ENCODE assay signal across 22 cellular contexts in the genomic region with DNA sequence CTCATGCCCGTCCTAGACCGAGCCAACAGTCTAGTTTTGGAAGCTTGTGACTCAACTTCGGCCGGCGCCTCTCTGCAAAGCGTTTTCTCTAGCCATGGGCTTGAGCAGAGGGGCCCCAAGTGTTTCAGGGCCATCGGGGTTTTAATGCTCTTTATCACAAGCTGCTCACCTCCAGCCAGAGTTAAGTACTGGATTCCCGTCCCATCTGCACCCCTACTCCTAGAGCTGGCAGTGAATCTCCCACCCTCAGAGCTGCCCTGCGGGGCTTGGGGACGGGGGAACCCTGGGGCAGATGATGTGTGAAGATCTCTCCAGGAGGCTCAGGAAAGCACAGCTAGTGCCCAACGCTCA. TPM values are rescaled to one million over a fixed set of nuclear protein-coding genes. Genes with fewer than 3 reads are reported as not detected.
DNase-seq lines count a peak whose midpoint lies in the region; ATAC-seq and TF ChIP-seq lines count a peak whose summit lies in the region.
"Had no signal": no experiment of that assay in that cellular context is flagged by ENCODE, and none has a peak within 500 bp of the region (broad histone marks: within the 10 kb centered on the region; RNA-seq: fewer than 3 reads in every experiment).

No MANE protein-coding gene starts in this region.

- intact Hi-C loops in activated CD4-positive, alpha-beta memory T cell treated with anti-CD3 and anti-CD28 coated beads for 36 hours (cut with micrococcal nuclease), result loop anchor here (2.0 to 5.0 kb wide), 4 partner anchors 41 to 136 kb away; no protein-coding TSS in a partner anchor

- H3K9ac ChIP-seq in neuronal stem cell (ENCODE audit: low read depth, low read length, poor library complexity), result no peak overlapping the region

- no peak overlapping the region for H2BK12ac ChIP-seq in neuronal stem cell (ENCODE audit: low read length)

- H4K91ac ChIP-seq in neuronal stem cell (ENCODE audit: low read depth, low read length, poor library complexity), result no peak overlapping the region

- H3K4me3 ChIP-seq in GM23338 (peak overlapping the region; percentile 57; the same call in 1 of the 2 replicates), neuronal stem cell (ENCODE audit: low read length in 2 of 2) (no peak overlapping the region)
- H3K4me3 ChIP-seq: ovary, PC-9 had no signal

- peaks cover 35% of the 10 kb centered on the region for H3K4me1 Mint-ChIP-seq in activated CD4-positive, alpha-beta memory T cell treated with anti-CD3 and anti-CD28 coated beads, Interleukin-2, amount 10 ng/mL, durations not matched to agents 7 days and 5 days
- peaks cover 34% of the 10 kb centered on the region for H3K4me1 Mint-ChIP-seq in activated CD4-positive, alpha-beta memory T cell treated with anti-CD3 and anti-CD28 coated beads for 36 hours (ENCODE audit: low read depth)
- H3K4me1 Mint-ChIP-seq in GM23338, result peaks cover 35% of the 10 kb centered on the region
- H3K4me1 Mint-ChIP-seq in central memory CD8-positive, alpha-beta T cell, result peaks cover 27% of the 10 kb centered on the region

- H2AK5ac ChIP-seq in neuronal stem cell (ENCODE audit: low read depth, low read length), result no peak overlapping the region

- no peak overlapping the region for H2BK5ac ChIP-seq in neuronal stem cell (ENCODE audit: low read length)

- H3K4ac ChIP-seq in neuronal stem cell (ENCODE audit: low read length), result no peak overlapping the region

- H3K79me2 ChIP-seq in GM23338 (replicated peaks; ENCODE audit: insufficient read depth), result no peaks in the 10 kb centered on the region

- H4K20me1 ChIP-seq in GM23338 (replicated peaks; ENCODE audit: insufficient read depth), result peaks cover 11% of the 10 kb centered on the region

- H4K8ac ChIP-seq in neuronal stem cell (ENCODE audit: low read depth, low read length), result no peak overlapping the region

- H3K4me3 Mint-ChIP-seq in activated CD4-positive, alpha-beta memory T cell treated with anti-CD3 and anti-CD28 coated beads, Interleukin-2, amount 10 ng/mL, durations not matched to agents 7 days and 5 days, result peak overlapping the region; percentile 67
- H3K4me3 Mint-ChIP-seq in activated CD4-positive, alpha-beta memory T cell treated with anti-CD3 and anti-CD28 coated beads for 36 hours, result no peak overlapping the region
- peak overlapping the region; percentile 27; the same call in 2 of the 3 replicates for H3K4me3 Mint-ChIP-seq in GM23338
- H3K4me3 Mint-ChIP-seq in central memory CD8-positive, alpha-beta T cell, result peak overlapping the region; percentile 37

- no peaks in the 10 kb centered on the region for H3K9me2 ChIP-seq in GM23338 (ENCODE audit: insufficient read depth)

- H3K36me3 Mint-ChIP-seq in activated CD4-positive, alpha-beta memory T cell treated with anti-CD3 and anti-CD28 coated beads, Interleukin-2, amount 10 ng/mL, durations not matched to agents 7 days and 5 days (ENCODE audit: low read depth), result peaks cover 3% of the 10 kb centered on the region
- H3K36me3 Mint-ChIP-seq in activated CD4-positive, alpha-beta memory T cell treated with anti-CD3 and anti-CD28 coated beads for 36 hours, result no peaks in the 10 kb centered on the region
- no peaks in the 10 kb centered on the region; the same call in 2 of the 3 replicates for H3K36me3 Mint-ChIP-seq in GM23338 (ENCODE audit: low read depth)
- no peaks in the 10 kb centered on the region for H3K36me3 Mint-ChIP-seq in central memory CD8-positive, alpha-beta T cell (ENCODE audit: insufficient read depth)

- CTCF ChIA-PET in activated CD4-positive, alpha-beta memory T cell treated with anti-CD3 and anti-CD28 coated beads, Interleukin-2, amount 10 ng/mL, durations not matched to agents 7 days and 5 days (lab: Charles Lee), result interaction anchor here (0.8 kb wide), 1 partner anchor 177 kb away, joined by 3 read pairs; no protein-coding TSS in a partner anchor
- CTCF ChIA-PET in activated CD4-positive, alpha-beta memory T cell treated with anti-CD3 and anti-CD28 coated beads for 36 hours (lab: Charles Lee), result interaction anchor here (1.1 to 3.9 kb wide), 3 partner anchors 9 to 136 kb away, joined by 3 to 17 read pairs (median 5); no protein-coding TSS in a partner anchor

- H2BK15ac ChIP-seq in neuronal stem cell (ENCODE audit: low read length), result no peak overlapping the region

- H2AFZ ChIP-seq in GM23338 (no peak overlapping the region), neuronal stem cell (ENCODE audit: low read length) (no peak overlapping the region)
- H2AFZ ChIP-seq: PC-9 had no signal

- DNase-seq in activated CD4-positive, alpha-beta memory T cell treated with anti-CD3 and anti-CD28 coated beads, Interleukin-2, amount 10 ng/mL, durations not matched to agents 7 days and 5 days, result no peak
- no peak for DNase-seq in activated CD4-positive, alpha-beta memory T cell treated with anti-CD3 and anti-CD28 coated beads for 36 hours
- DNase-seq in GM23338 (ENCODE audit: low spot score) (peak; percentile 2), neuronal stem cell (ENCODE audit: low spot score) (no peak), amniotic stem cell (lab: John Stamatoyannopoulos, UW) (no peak)
- no peak for DNase-seq in central memory CD8-positive, alpha-beta T cell (ENCODE audit: low spot score in 2 of 2)
- DNase-seq in stimulated activated naive CD4-positive, alpha-beta T cell treated with Interleukin-2 at 50 U/mL for 16 hours (lab: John Stamatoyannopoulos, UW), result no peak
- DNase-seq: lower lobe of right lung, NCI-H226, ovary, PC-9, SHP77 treated with DMSO at 0.1 percent for 48 hours had no signal

- peaks cover 16% of the 10 kb centered on the region for H3F3A ChIP-seq in GM23338 (replicated peaks; ENCODE audit: low read depth)

- H3K27me3 ChIP-seq in GM23338 (ENCODE audit: insufficient read depth) (peaks cover 98% of the 10 kb centered on the region), neuronal stem cell (ENCODE audit: control insufficient read depth in 3 of 3, insufficient read depth in 3 of 3, low read depth in 1 of 3, low read length in 3 of 3) (peaks cover 3 to 84% (median 52%) of the 10 kb centered on the region in 3 experiments)
- H3K27me3 ChIP-seq: ovary had no signal

- H3K4me1 ChIP-seq in GM23338 (ENCODE audit: insufficient read depth) (peaks cover 52% of the 10 kb centered on the region), neuronal stem cell (ENCODE audit: control insufficient read depth in 2 of 2, insufficient read depth in 1 of 2, low read depth in 1 of 2, low read length in 2 of 2) (peaks cover 0 to 17% of the 10 kb centered on the region in 2 donors)
- H3K4me1 ChIP-seq: breast epithelium had no signal

- no peak overlapping the region for H3K14ac ChIP-seq in neuronal stem cell (ENCODE audit: low read length)

- H3K9me3 Mint-ChIP-seq in activated CD4-positive, alpha-beta memory T cell treated with anti-CD3 and anti-CD28 coated beads, Interleukin-2, amount 10 ng/mL, durations not matched to agents 7 days and 5 days, result no peaks in the 10 kb centered on the region
- no peaks in the 10 kb centered on the region for H3K9me3 Mint-ChIP-seq in activated CD4-positive, alpha-beta memory T cell treated with anti-CD3 and anti-CD28 coated beads for 36 hours
- H3K9me3 Mint-ChIP-seq in GM23338, result peaks cover 8% of the 10 kb centered on the region; the same call in 2 of the 3 replicates
- no peaks in the 10 kb centered on the region for H3K9me3 Mint-ChIP-seq in central memory CD8-positive, alpha-beta T cell

- POLR2A ChIA-PET in activated CD4-positive, alpha-beta memory T cell treated with anti-CD3 and anti-CD28 coated beads, Interleukin-2, amount 10 ng/mL, durations not matched to agents 7 days and 5 days (lab: Charles Lee), result no interaction called here
- POLR2A ChIA-PET in activated CD4-positive, alpha-beta memory T cell treated with anti-CD3 and anti-CD28 coated beads for 36 hours (lab: Charles Lee), result no interaction called here

- peaks cover 2% of the 10 kb centered on the region for H3K79me1 ChIP-seq in neuronal stem cell (ENCODE audit: low read depth, low read length)

- H3K27me3 Mint-ChIP-seq in activated CD4-positive, alpha-beta memory T cell treated with anti-CD3 and anti-CD28 coated beads, Interleukin-2, amount 10 ng/mL, durations not matched to agents 7 days and 5 days, result peaks cover 88% of the 10 kb centered on the region
- peaks cover 83% of the 10 kb centered on the region for H3K27me3 Mint-ChIP-seq in activated CD4-positive, alpha-beta memory T cell treated with anti-CD3 and anti-CD28 coated beads for 36 hours
- peaks cover 94% of the 10 kb centered on the region for H3K27me3 Mint-ChIP-seq in GM23338 (ENCODE audit: insufficient read depth, low read depth, poor library complexity)
- H3K27me3 Mint-ChIP-seq in central memory CD8-positive, alpha-beta T cell, result peaks cover 82% of the 10 kb centered on the region

- no peak for ATAC-seq in GM23338
- ATAC-seq in central memory CD8-positive, alpha-beta T cell (replicated peaks; ENCODE audit: extremely low read depth, poor library complexity, severe bottlenecking), result no peak
- no peak for ATAC-seq in HG02759 (IDR thresholded peaks at IDR 0.05; ENCODE audit: unreplicated experiment)
- ATAC-seq: right cardiac atrium had no signal

- no peak overlapping the region for H2BK120ac ChIP-seq in neuronal stem cell (ENCODE audit: low read depth, low read length)

- H3K4me2 ChIP-seq in GM23338, result peak overlapping the region; percentile 79; the same call in 1 of the 2 replicates
- H3K4me2 ChIP-seq in neuronal stem cell (ENCODE audit: insufficient read depth, low read length, poor library complexity, severe bottlenecking), result no peak overlapping the region
- H3K4me2 ChIP-seq: PC-9 had no signal

- no peak overlapping the region for H3K27ac ChIP-seq in GM23338 (ENCODE audit: low read depth)
- H3K27ac ChIP-seq in neuronal stem cell (replicated peaks; ENCODE audit: low read length), result no peak overlapping the region
- H3K27ac ChIP-seq: breast epithelium, coronary artery, lower lobe of right lung, ovary, PC-9, thoracic aorta, VCaP had no signal

- no peak overlapping the region for H3K27ac Mint-ChIP-seq in activated CD4-positive, alpha-beta memory T cell treated with anti-CD3 and anti-CD28 coated beads, Interleukin-2, amount 10 ng/mL, durations not matched to agents 7 days and 5 days
- no peak overlapping the region for H3K27ac Mint-ChIP-seq in activated CD4-positive, alpha-beta memory T cell treated with anti-CD3 and anti-CD28 coated beads for 36 hours
- H3K27ac Mint-ChIP-seq in GM23338, result no peak overlapping the region
- H3K27ac Mint-ChIP-seq in central memory CD8-positive, alpha-beta T cell (ENCODE audit: low read depth), result no peak overlapping the region
- H3K27ac Mint-ChIP-seq: CD14-positive monocyte had no signal

- peak overlapping the region; percentile 6 for H3K18ac ChIP-seq in neuronal stem cell (ENCODE audit: low read length)

- no CpG with 5 or more reads among the region's 11 CpGs for WGBS in neuronal stem cell (ENCODE audit: extremely low coverage in 2 of 2, insufficient read length in 2 of 2, insufficient replicate concordance in 1 of 2), 2 donors

- H3K36me3 ChIP-seq in GM23338 (ENCODE audit: insufficient read depth), result no peaks in the 10 kb centered on the region; the same call in 1 of the 2 replicates
- H3K36me3 ChIP-seq in neuronal stem cell (replicated peaks in 1 of 2; ENCODE audit: control insufficient read depth in 2 of 2, insufficient read depth in 2 of 2, low read length in 2 of 2), result peaks cover 0 to 22% of the 10 kb centered on the region in 2 donors
- H3K36me3 ChIP-seq: breast epithelium, lower lobe of right lung, ovary, thoracic aorta had no signal

- H3K23ac ChIP-seq in neuronal stem cell (ENCODE audit: low read depth, low read length, poor library complexity), result no peak overlapping the region

- peaks cover 9 to 27% of the 10 kb centered on the region in 2 donors for H3K9me3 ChIP-seq in neuronal stem cell (replicated peaks in 1 of 2; ENCODE audit: control insufficient read depth in 2 of 2, insufficient read depth in 1 of 2, low read depth in 1 of 2, low read length in 2 of 2)
- H3K9me3 ChIP-seq: breast epithelium, lower lobe of right lung, ovary, thoracic aorta had no signal

- TF ChIP-seq CTCF in GM23338 (conservative IDR thresholded peaks at IDR 0.05; ENCODE audit: low read depth in 2 of 2), result no peak

RNA-seq across cellular contexts. Expression of gene RAX, which starts 7.3 kb away (rescaled TPM):
- under 1 TPM in 1 of 2 experiments, not detected in 1; 0.10 TPM for total RNA-seq in activated CD4-positive, alpha-beta memory T cell treated with anti-CD3 and anti-CD28 coated beads, Interleukin-2, amount 10 ng/mL, durations not matched to agents 7 days and 5 days
- under 1 TPM in 1 of 2 experiments, not detected in 1; 0.17 TPM for total RNA-seq in activated CD4-positive, alpha-beta memory T cell treated with anti-CD3 and anti-CD28 coated beads for 36 hours
- total RNA-seq in GM23338 (2014; rRNA removed; shearing (Covaris generic)), result 0.03 and 0.08 TPM in 2 replicates
- 0.16 and 0.68 TPM in 2 replicates for polyA plus RNA-seq in GM23338 (2016; fragmentation: Nextera tagmentation; extraction: Ambion mirVana)
- polyA plus RNA-seq in neuronal stem cell (2013, experiment 1 of 2), result 96.1 TPM
- 91.2 TPM for polyA plus RNA-seq in neuronal stem cell (2013, experiment 2 of 2)
- total RNA-seq: breast epithelium; H4; lower lobe of right lung; ovary; PC-9; right cardiac atrium; T-helper 1 cell treated with Interleukin-12 subunit alpha and Interleukin-12 subunit beta and Interleukin-4 antibody, amounts not matched to agents 30 ng/mL and 1 ng/mL, for 36 hours; thoracic aorta had no signal
- polyA plus RNA-seq: adipose tissue, CD14-positive monocyte, ovary, right cardiac atrium had no signal

RNA-seq across cellular contexts. Expression of gene GRP, which starts 46.0 kb away (rescaled TPM):
- total RNA-seq in activated CD4-positive, alpha-beta memory T cell treated with anti-CD3 and anti-CD28 coated beads, Interleukin-2, amount 10 ng/mL, durations not matched to agents 7 days and 5 days, result not detected
- not detected for total RNA-seq in activated CD4-positive, alpha-beta memory T cell treated with anti-CD3 and anti-CD28 coated beads for 36 hours
- total RNA-seq in GM23338 (2014; rRNA removed; shearing (Covaris generic)), result not detected in 2 replicates
- polyA plus RNA-seq in GM23338 (2016; fragmentation: Nextera tagmentation; extraction: Ambion mirVana), result not detected in 2 replicates
- polyA plus RNA-seq in neuronal stem cell (2013, experiment 1 of 2), result 0.46 TPM
- polyA plus RNA-seq in neuronal stem cell (2013, experiment 2 of 2), result 0.36 TPM
- total RNA-seq: H4; PC-9; right cardiac atrium; T-helper 1 cell treated with Interleukin-12 subunit alpha and Interleukin-12 subunit beta and Interleukin-4 antibody, amounts not matched to agents 30 ng/mL and 1 ng/mL, for 36 hours; thoracic aorta had no signal
- polyA plus RNA-seq: CD14-positive monocyte, ovary, right cardiac atrium had no signal

RNA-seq across cellular contexts. Expression of gene CPLX4, which starts 52.5 kb away (rescaled TPM):
- total RNA-seq in activated CD4-positive, alpha-beta memory T cell treated with anti-CD3 and anti-CD28 coated beads, Interleukin-2, amount 10 ng/mL, durations not matched to agents 7 days and 5 days, result not detected
- total RNA-seq in activated CD4-positive, alpha-beta memory T cell treated with anti-CD3 and anti-CD28 coated beads for 36 hours, result not detected
- not detected in 2 replicates for total RNA-seq in GM23338 (2014; rRNA removed; shearing (Covaris generic))
- polyA plus RNA-seq in GM23338 (2016; fragmentation: Nextera tagmentation; extraction: Ambion mirVana), result not detected in 2 replicates
- polyA plus RNA-seq in neuronal stem cell (2013, experiment 1 of 2), result 0.60 TPM
- 0.43 TPM for polyA plus RNA-seq in neuronal stem cell (2013, experiment 2 of 2)
- total RNA-seq: breast epithelium; H4; lower lobe of right lung; ovary; PC-9; right cardiac atrium; T-helper 1 cell treated with Interleukin-12 subunit alpha and Interleukin-12 subunit beta and Interleukin-4 antibody, amounts not matched to agents 30 ng/mL and 1 ng/mL, for 36 hours; thoracic aorta had no signal
- polyA plus RNA-seq: CD14-positive monocyte, ovary, right cardiac atrium had no signal
